Comparison of ENCODE assay signal across 8 cellular contexts in the genomic region with DNA sequence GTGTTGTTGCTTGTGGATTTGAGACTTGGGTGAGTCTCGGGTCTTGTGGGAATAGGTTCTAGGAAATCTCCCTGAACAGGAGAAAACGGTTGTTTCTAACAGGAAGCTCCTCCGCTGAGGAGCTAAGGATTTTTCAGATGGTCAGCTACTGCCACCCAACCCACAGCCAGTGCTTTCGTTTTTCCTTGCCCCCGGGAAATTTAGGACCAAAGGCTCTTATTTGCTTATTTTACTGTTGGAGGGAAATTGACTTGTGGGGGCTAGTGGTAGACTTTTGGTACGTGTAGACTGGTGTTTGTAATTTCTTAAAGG. TPM values are rescaled to one million over a fixed set of nuclear protein-coding genes. Genes with fewer than 3 reads are reported as not detected.
DNase-seq lines count a peak whose midpoint lies in the region; ATAC-seq lines count a peak whose summit lies in the region.

No MANE protein-coding gene starts in this region.

- no CpG with 5 or more reads among the region's 6 CpGs for WGBS in iPS DF 6.9 (ENCODE audit: insufficient coverage, insufficient read length)

- H3K4me3 ChIP-seq in iPS DF 6.9 (ENCODE audit: low read length) (peak overlapping the region; percentile 79; the same call in 1 of the 2 replicates), skeletal muscle cell (ENCODE audit: low read depth, low read length) (peak overlapping the region; percentile 79)

- peak overlapping the region; percentile 71 for H3K4me3 Mint-ChIP-seq in T-helper 1 cell treated with Interleukin-12 subunit alpha and Interleukin-12 subunit beta and Interleukin-4 antibody, amounts not matched to agents 30 μg/mL and 1 μg/mL, for 36 hours
- peak overlapping the region; percentile 84 for H3K4me3 Mint-ChIP-seq in activated naive CD8-positive, alpha-beta T cell treated with anti-CD3 and anti-CD28 coated beads, Interleukin-2, amount 10 ng/mL, durations not matched to agents 7 days and 5 days

- no peaks in the 10 kb centered on the region for H3K27me3 ChIP-seq in iPS DF 6.9 (ENCODE audit: control insufficient read depth, insufficient read depth, low read length)

- no peaks in the 10 kb centered on the region for H3K4me1 ChIP-seq in iPS DF 6.9 (ENCODE audit: control insufficient read depth, insufficient read depth, low read length)

- no peak overlapping the region for H3K27ac ChIP-seq in iPS DF 6.9 (ENCODE audit: low read length)

- ATAC-seq in activated naive CD8-positive, alpha-beta T cell treated with anti-CD3 and anti-CD28 coated beads, Interleukin-2, amount 10 ng/mL, durations not matched to agents 7 days and 5 days (ENCODE audit: low read depth) = no peak
- ATAC-seq in HG03025 (IDR thresholded peaks at IDR 0.05; ENCODE audit: low FRiP score, unreplicated experiment) = no peak

- peaks cover 4% of the 10 kb centered on the region for H3K4me1 Mint-ChIP-seq in T-helper 1 cell treated with Interleukin-12 subunit alpha and Interleukin-12 subunit beta and Interleukin-4 antibody, amounts not matched to agents 30 μg/mL and 1 μg/mL, for 36 hours (ENCODE audit: low read depth)
- H3K4me1 Mint-ChIP-seq in activated naive CD8-positive, alpha-beta T cell treated with anti-CD3 and anti-CD28 coated beads, Interleukin-2, amount 10 ng/mL, durations not matched to agents 7 days and 5 days = peaks cover 7% of the 10 kb centered on the region

- H3K27ac Mint-ChIP-seq in T-helper 1 cell treated with Interleukin-12 subunit alpha and Interleukin-12 subunit beta and Interleukin-4 antibody, amounts not matched to agents 30 μg/mL and 1 μg/mL, for 36 hours = no peak overlapping the region
- no peak overlapping the region for H3K27ac Mint-ChIP-seq in activated naive CD8-positive, alpha-beta T cell treated with anti-CD3 and anti-CD28 coated beads, Interleukin-2, amount 10 ng/mL, durations not matched to agents 7 days and 5 days

- DNase-seq in T-helper 1 cell (no peak), iPS DF 6.9 (ENCODE audit: low read depth, low spot score) (no peak), skeletal muscle cell (ENCODE audit: low read depth) (peak; percentile 17), NOMO-1 treated with DMSO at 0.1 percent for 48 hours (lab: John Stamatoyannopoulos, UW; ENCODE audit: unreplicated experiment) (no peak), GM19240 (ENCODE audit: insufficient read length, low spot score) (no peak)
- no peak for DNase-seq in activated naive CD8-positive, alpha-beta T cell treated with anti-CD3 and anti-CD28 coated beads, Interleukin-2, amount 10 ng/mL, durations not matched to agents 7 days and 5 days

- no peaks in the 10 kb centered on the region for H3K9me3 ChIP-seq in iPS DF 6.9 (ENCODE audit: control insufficient read depth, insufficient read depth, low read length)

- POLR2A ChIA-PET in activated naive CD8-positive, alpha-beta T cell treated with anti-CD3 and anti-CD28 coated beads, Interleukin-2, amount 10 ng/mL, durations not matched to agents 7 days and 5 days (lab: Charles Lee) = no interaction called here

- H3K36me3 ChIP-seq in iPS DF 6.9 (ENCODE audit: control insufficient read depth, insufficient read depth, low read length) = no peaks in the 10 kb centered on the region

- H3K9me3 Mint-ChIP-seq in T-helper 1 cell treated with Interleukin-12 subunit alpha and Interleukin-12 subunit beta and Interleukin-4 antibody, amounts not matched to agents 30 μg/mL and 1 μg/mL, for 36 hours = no peaks in the 10 kb centered on the region
- no peaks in the 10 kb centered on the region for H3K9me3 Mint-ChIP-seq in activated naive CD8-positive, alpha-beta T cell treated with anti-CD3 and anti-CD28 coated beads, Interleukin-2, amount 10 ng/mL, durations not matched to agents 7 days and 5 days

- no peaks in the 10 kb centered on the region for H3K36me3 Mint-ChIP-seq in T-helper 1 cell treated with Interleukin-12 subunit alpha and Interleukin-12 subunit beta and Interleukin-4 antibody, amounts not matched to agents 30 μg/mL and 1 μg/mL, for 36 hours (ENCODE audit: low read depth)
- no peaks in the 10 kb centered on the region for H3K36me3 Mint-ChIP-seq in activated naive CD8-positive, alpha-beta T cell treated with anti-CD3 and anti-CD28 coated beads, Interleukin-2, amount 10 ng/mL, durations not matched to agents 7 days and 5 days

- peaks cover 64% of the 10 kb centered on the region for H3K27me3 Mint-ChIP-seq in T-helper 1 cell treated with Interleukin-12 subunit alpha and Interleukin-12 subunit beta and Interleukin-4 antibody, amounts not matched to agents 30 μg/mL and 1 μg/mL, for 36 hours (ENCODE audit: low read depth)
- H3K27me3 Mint-ChIP-seq in activated naive CD8-positive, alpha-beta T cell treated with anti-CD3 and anti-CD28 coated beads, Interleukin-2, amount 10 ng/mL, durations not matched to agents 7 days and 5 days = peaks cover 55% of the 10 kb centered on the region

RNA-seq across cellular contexts. Expression of gene SNX7, which starts 0.8 kb away (rescaled TPM):
- total RNA-seq in activated naive CD8-positive, alpha-beta T cell treated with anti-CD3 and anti-CD28 coated beads, Interleukin-2, amount 10 ng/mL, durations not matched to agents 7 days and 5 days = not detected
